9 cellular contexts compared by ENCODE assay signal in genomic region chr7:139602143-139602722, GRCh38.
DNase-seq lines count a peak whose midpoint lies in the region; ATAC-seq and TF ChIP-seq lines count a peak whose summit lies in the region.
"Had no signal": no experiment of that assay in that cellular context is flagged by ENCODE, and none has a peak within 500 bp of the region (broad histone marks: within the 10 kb centered on the region; RNA-seq: fewer than 3 reads in every experiment).

No MANE protein-coding gene starts in this region.

- peak; percentile 69 for TF ChIP-seq CTCF in activated CD8-positive, alpha-beta T cell treated with anti-CD3 and anti-CD28 coated beads for 36 hours (IDR thresholded peaks at IDR 0.05)

- DNase-seq in activated naive CD4-positive, alpha-beta T cell treated with anti-CD3 and anti-CD28 coated beads, Interleukin-2, amount 50 U/mL, for 72 hours (ENCODE audit: low spot score in 2 of 2): no peak
- no peak for DNase-seq in activated naive CD4-positive, alpha-beta T cell treated with Interleukin-2 at 50 U/mL for 16 hours
- DNase-seq in NCI-H1694 treated with DMSO at 0.1 percent for 48 hours (lab: John Stamatoyannopoulos, UW) (peak; percentile 55), right cardiac atrium (no peak), stromal cell of bone marrow (ENCODE audit: low read depth) (peak; percentile 21), NCI-H524 treated with DMSO at 0.1 percent for 48 hours (lab: John Stamatoyannopoulos, UW) (no peak), cortex of kidney (lab: John Stamatoyannopoulos, UW) (no peak)
- no peak for DNase-seq in activated CD8-positive, alpha-beta T cell treated with anti-CD3 and anti-CD28 coated beads for 36 hours
- DNase-seq: activated T-cell treated with anti-CD3 and anti-CD28 coated beads, Interleukin-2, amount 50 U/mL, for 72 hours had no signal

- 65% methylated on average over 7 of the region's 7 CpGs for WGBS in right cardiac atrium

- no peak overlapping the region for H3K4me3 Mint-ChIP-seq in activated CD8-positive, alpha-beta T cell treated with anti-CD3 and anti-CD28 coated beads for 36 hours
- H3K4me3 Mint-ChIP-seq: activated T-cell treated with anti-CD3 and anti-CD28 coated beads, Interleukin-2, amount 50 U/mL, for 72 hours had no signal

- POLR2A ChIA-PET in activated CD8-positive, alpha-beta T cell treated with anti-CD3 and anti-CD28 coated beads for 36 hours (lab: Charles Lee): interaction anchor here (0.8 kb wide), 1 partner anchor 358 kb away, joined by 3 read pairs; no protein-coding TSS in a partner anchor

- H3K9me3 ChIP-seq in right cardiac atrium (ENCODE audit: control insufficient read depth, low read length): no peaks in the 10 kb centered on the region

- H3K27me3 Mint-ChIP-seq in activated CD8-positive, alpha-beta T cell treated with anti-CD3 and anti-CD28 coated beads for 36 hours: no peaks in the 10 kb centered on the region

- peaks cover 5 to 6% of the 10 kb centered on the region in 2 donors for H3K36me3 Mint-ChIP-seq in activated naive CD4-positive, alpha-beta T cell treated with anti-CD3 and anti-CD28 coated beads, Interleukin-2, amount 50 U/mL, for 72 hours
- H3K36me3 Mint-ChIP-seq in activated CD8-positive, alpha-beta T cell treated with anti-CD3 and anti-CD28 coated beads for 36 hours (ENCODE audit: low read depth): peaks cover 12% of the 10 kb centered on the region

- no peak overlapping the region for H3K27ac Mint-ChIP-seq in activated naive CD4-positive, alpha-beta T cell treated with anti-CD3 and anti-CD28 coated beads, Interleukin-2, amount 50 U/mL, for 72 hours
- H3K27ac Mint-ChIP-seq in activated CD8-positive, alpha-beta T cell treated with anti-CD3 and anti-CD28 coated beads for 36 hours: no peak overlapping the region
- H3K27ac Mint-ChIP-seq: activated T-cell treated with anti-CD3 and anti-CD28 coated beads, Interleukin-2, amount 50 U/mL, for 72 hours had no signal

- CTCF ChIA-PET in activated CD8-positive, alpha-beta T cell treated with anti-CD3 and anti-CD28 coated beads for 36 hours (lab: Charles Lee): interaction anchor here (0.6 to 10.8 kb wide), 52 partner anchors 8 to 729 kb away, joined by 3 to 92 read pairs (median 4); no protein-coding TSS in a partner anchor

- H3K4me3 ChIP-seq in right cardiac atrium (ENCODE audit: low read length): no peak overlapping the region

- H3K27me3 ChIP-seq in right cardiac atrium (ENCODE audit: control insufficient read depth, insufficient read depth): no peaks in the 10 kb centered on the region

- no peaks in the 10 kb centered on the region for H3K4me1 Mint-ChIP-seq in activated CD8-positive, alpha-beta T cell treated with anti-CD3 and anti-CD28 coated beads for 36 hours (ENCODE audit: low read depth)

- no peak overlapping the region for H3K27ac ChIP-seq in right cardiac atrium (ENCODE audit: low read length)

- peaks cover 3% of the 10 kb centered on the region for H3K4me1 ChIP-seq in right cardiac atrium (ENCODE audit: control insufficient read depth, insufficient read depth, low read length)

- peaks cover 0 to 4% of the 10 kb centered on the region in 2 donors for H3K9me3 Mint-ChIP-seq in activated naive CD4-positive, alpha-beta T cell treated with anti-CD3 and anti-CD28 coated beads, Interleukin-2, amount 50 U/mL, for 72 hours
- no peaks in the 10 kb centered on the region for H3K9me3 Mint-ChIP-seq in activated CD8-positive, alpha-beta T cell treated with anti-CD3 and anti-CD28 coated beads for 36 hours
- H3K9me3 Mint-ChIP-seq: activated T-cell treated with anti-CD3 and anti-CD28 coated beads, Interleukin-2, amount 50 U/mL, for 72 hours had no signal

- intact Hi-C loops in activated CD8-positive, alpha-beta T cell treated with anti-CD3 and anti-CD28 coated beads for 36 hours (cut with micrococcal nuclease): loop anchor here (5.0 kb wide), 1 partner anchor 400 kb away; no protein-coding TSS in a partner anchor
- intact Hi-C loops in right cardiac atrium (cut with DNase I): loop anchor here in 1 of 4 donors (5.0 kb wide), 1 partner anchor 400 kb away; no protein-coding TSS in a partner anchor

- ATAC-seq in activated naive CD4-positive, alpha-beta T cell treated with anti-CD3 and anti-CD28 coated beads, Interleukin-2, amount 50 U/mL, for 72 hours: peak; percentile 63 to 64
- ATAC-seq in activated CD8-positive, alpha-beta T cell treated with anti-CD3 and anti-CD28 coated beads for 36 hours: peak; percentile 74
- ATAC-seq in right cardiac atrium: peak; percentile 46 to 57

Comparison
In these comparisons a context has a peak if more than half of its experiments do, and no peak if none do; other contexts are left out.
1. DNase-seq: peak in NCI-H1694 treated with DMSO at 0.1 percent for 48 hours (single experiment) and stromal cell of bone marrow (single experiment); none in activated naive CD4-positive, alpha-beta T cell treated with anti-CD3 and anti-CD28 coated beads, Interleukin-2, amount 50 U/mL, for 72 hours (0 of 2), activated naive CD4-positive, alpha-beta T cell treated with Interleukin-2 at 50 U/mL for 16 hours (single experiment), activated CD8-positive, alpha-beta T cell treated with anti-CD3 and anti-CD28 coated beads for 36 hours (single experiment), right cardiac atrium (0 of 3), NCI-H524 treated with DMSO at 0.1 percent for 48 hours (single experiment) and cortex of kidney (single experiment).
2. Peak in every context shown above with its lines, with median percentiles within 50 percentile points of each other: ATAC-seq.